8 cellular contexts compared by ENCODE assay signal in the genomic region with DNA sequence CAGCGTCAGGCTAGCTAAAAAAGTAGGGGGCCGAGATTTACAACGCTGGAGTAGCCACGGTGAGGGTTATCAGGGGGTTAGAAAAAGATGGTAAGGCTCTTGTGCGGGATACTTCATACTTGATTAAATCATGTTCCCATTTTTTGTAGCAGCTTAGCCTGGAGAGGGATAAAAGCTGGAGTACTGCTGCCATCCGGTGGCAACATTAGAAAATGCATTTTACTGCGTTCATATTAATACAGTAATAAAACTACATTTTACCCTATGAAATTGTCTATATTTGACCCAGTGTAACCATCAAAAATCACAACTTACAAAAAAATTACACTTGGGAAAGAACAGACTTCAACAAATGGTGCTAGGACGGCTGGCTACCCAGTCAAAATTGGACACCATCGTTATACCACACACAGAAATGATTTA. TPM values are rescaled to one million over a fixed set of nuclear protein-coding genes. Genes with fewer than 3 reads are reported as not detected.
DNase-seq lines count a peak whose midpoint lies in the region; ATAC-seq, FAIRE-seq and TF ChIP-seq lines count a peak whose summit lies in the region.

No MANE protein-coding gene starts in this region.

- H3K9me2 ChIP-seq in OCI-LY7 (ENCODE audit: insufficient read depth, low read length) = no peaks in the 10 kb centered on the region

- TF ChIP-seq RAD21 in K562 (CRISPR knock-in tag; conservative IDR thresholded peaks at IDR 0.05 in 1 of 2, IDR thresholded peaks at IDR 0.05 in 1 of 2) = peak; percentile 82

- H3K27me3 ChIP-seq in K562 (ENCODE audit: control insufficient read depth in 2 of 2, insufficient read depth in 2 of 2, low read length in 2 of 2) (no peaks in the 10 kb centered on the region), stomach (no peaks in the 10 kb centered on the region)

- H3K36me3 ChIP-seq in HEK293 (ENCODE audit: control insufficient read depth in 2 of 2, insufficient read depth in 1 of 2, low read length in 2 of 2) (peaks cover 0 to 67% of the 10 kb centered on the region in 2 experiments; a peak in 1 of 3 replicates), OCI-LY7 (ENCODE audit: insufficient read depth, low read length) (peaks cover 85% of the 10 kb centered on the region), K562 (ENCODE audit: control insufficient read depth, insufficient read depth, low read length) (peaks cover 79% of the 10 kb centered on the region), stomach (peaks cover 30 to 91% (median 90%) of the 10 kb centered on the region in 4 donors)

- H3K9ac ChIP-seq in K562 (ENCODE audit: insufficient read depth in 1 of 2, low read depth in 2 of 2, low read length in 2 of 2) = no peak overlapping the region

- POLR2A ChIA-PET in HEK293 (lab: Yijun Ruan, JAX) (no interaction called here), OCI-LY7 (lab: Charles Lee) (interaction anchor here (1.0 to 1.2 kb wide), 4 partner anchors 10 to 254 kb away, joined by 3 to 8 read pairs (median 4); no protein-coding TSS in a partner anchor), K562 (lab: Yijun Ruan, JAX) (interaction anchor here (0.6 to 1.0 kb wide), 2 partner anchors 291 to 1081 kb away, joined by 3 to 5 read pairs; a partner anchor contains a TSS)

- H3K4me2 ChIP-seq in OCI-LY7 (ENCODE audit: low read length) (no peak overlapping the region), K562 (ENCODE audit: insufficient read depth, low read length) (no peak overlapping the region)

- BruUV-seq in OCI-LY7 (replicated peaks; lab: Mats Ljungman, UMichigan) (no TSS peak), K562 (replicated peaks; lab: Mats Ljungman, UMichigan) (no TSS peak)

- ATAC-seq in K562 = peak; percentile 91
- ATAC-seq in GM21619 (IDR thresholded peaks at IDR 0.05; ENCODE audit: unreplicated experiment) = no peak
- no peak for ATAC-seq in HG03108 (IDR thresholded peaks at IDR 0.05; ENCODE audit: unreplicated experiment)

- TF ChIP-seq EP300 in K562 (IDR thresholded peaks at IDR 0.05; ENCODE audit: low read length) = no peak
- TF ChIP-seq EP300 in stomach (IDR thresholded peaks at IDR 0.05) = no peak

- peak; percentile 91 for FAIRE-seq in K562 (lab: Jason Lieb, UNC)

- H3K79me2 ChIP-seq in OCI-LY7 (ENCODE audit: insufficient read depth, low read depth, low read length) (no peaks in the 10 kb centered on the region), K562 (ENCODE audit: control insufficient read depth, insufficient read depth, low read length) (no peaks in the 10 kb centered on the region)

- in situ Hi-C loops in K562 (cut with MboI) = no loop called here

- TF ChIP-seq CTCF in HEK293 (tag by site-specific recombination; IDR thresholded peaks at IDR 0.05) (peak; percentile 27; the same call in 1 of the 2 replicates), OCI-LY7 (conservative IDR thresholded peaks at IDR 0.05; ENCODE audit: low read length) (peak; percentile 92), K562 (IDR thresholded peaks at IDR 0.05 in 2 of 3, conservative IDR thresholded peaks at IDR 0.05 in 1 of 3; ENCODE audit: insufficient read depth in 2 of 3, low read depth in 1 of 3, low read length in 3 of 3) (peak; percentile 49 to 81 (median 70)), stomach (IDR thresholded peaks at IDR 0.05) (peak in 5 of 7 experiments; percentile 47 to 78 (median 64))

- no peaks in the 10 kb centered on the region for H3K9me1 ChIP-seq in K562 (ENCODE audit: control insufficient read depth, insufficient read depth, low read length)

- DNase-seq in COLO668 (lab: John Stamatoyannopoulos, UW; ENCODE audit: unreplicated experiment) (peak; percentile 39), OCI-LY7 (ENCODE audit: low spot score) (peak; percentile 49), K562 (ENCODE audit: extremely low read depth in 1 of 4, low spot score in 3 of 4) (peak; percentile 50 to 59 (median 54)), iris pigment epithelial cell (ENCODE audit: low read depth) (peak; percentile 45), stomach (peak; percentile 34)

- H3K4me3 ChIP-seq in HEK293 (ENCODE audit: low read depth, low read length) (no peak overlapping the region), OCI-LY7 (ENCODE audit: low read depth, low read length, poor library complexity, severe bottlenecking) (no peak overlapping the region), K562 (no peak overlapping the region), stomach (no peak overlapping the region)

- H4K20me1 ChIP-seq in OCI-LY7 (ENCODE audit: insufficient read depth, low read length) = peaks cover 4% of the 10 kb centered on the region; the same call in 1 of the 2 replicates
- peaks cover 5% of the 10 kb centered on the region; the same call in 1 of the 2 replicates for H4K20me1 ChIP-seq in K562 (replicated peaks; ENCODE audit: control insufficient read depth, insufficient read depth, low read length)

- no peaks in the 10 kb centered on the region for H3K4me1 ChIP-seq in HEK293 (ENCODE audit: control insufficient read depth, insufficient read depth, low read length)
- peaks cover 14% of the 10 kb centered on the region for H3K4me1 ChIP-seq in OCI-LY7 (ENCODE audit: insufficient read depth, low read length, poor library complexity, severe bottlenecking)
- H3K4me1 ChIP-seq in K562 (replicated peaks in 1 of 2; ENCODE audit: control insufficient read depth in 2 of 2, insufficient read depth in 2 of 2, low read length in 2 of 2) = no peaks in the 10 kb centered on the region
- H3K4me1 ChIP-seq in stomach = peaks cover 0 to 17% (median 3%) of the 10 kb centered on the region in 4 donors

- no peaks in the 10 kb centered on the region for H3K9me3 ChIP-seq in HEK293 (ENCODE audit: control insufficient read depth, insufficient read depth, low read depth, low read length)
- H3K9me3 ChIP-seq in OCI-LY7 (ENCODE audit: low read length) = peaks cover 16% of the 10 kb centered on the region; the same call in 1 of the 2 replicates
- H3K9me3 ChIP-seq in K562 (replicated peaks; ENCODE audit: control insufficient read depth, insufficient read depth, low read depth, low read length) = no peaks in the 10 kb centered on the region
- peaks cover 0 to 5% (median 0%) of the 10 kb centered on the region in 4 donors for H3K9me3 ChIP-seq in stomach

- TF ChIP-seq POLR2A in K562 (conservative IDR thresholded peaks at IDR 0.05) = no peak
- TF ChIP-seq POLR2A in stomach (IDR thresholded peaks at IDR 0.05) = no peak

- no peak overlapping the region for H2AFZ ChIP-seq in OCI-LY7 (ENCODE audit: low read length)
- no peak overlapping the region for H2AFZ ChIP-seq in K562 (ENCODE audit: low read depth, low read length)

- 41% methylated on average over 9 of the region's 9 CpGs for WGBS in K562 (ENCODE audit: insufficient coverage, low coverage, missing lambda C conversion rate)
- WGBS in stomach, 5 donors = 34 to 50% (median 45%) methylated on average over 9 of the region's 9 CpGs

- intact Hi-C loops in OCI-LY7 (cut with micrococcal nuclease; ENCODE audit: unreplicated experiment) (loop anchor here (1.0 kb wide), 2 partner anchors 252 to 271 kb away; no protein-coding TSS in a partner anchor), K562 (cut with micrococcal nuclease) (loop anchor here (1.0 to 5.0 kb wide), 2 partner anchors 252 to 271 kb away; no protein-coding TSS in a partner anchor), stomach (cut with DNase I; ENCODE audit: low total_unique reads) (loop anchor here (10.0 kb wide), 1 partner anchor 129 kb away; a partner anchor contains a TSS)

- no peak overlapping the region for H3K27ac ChIP-seq in HEK293 (ENCODE audit: extremely low read depth, low read depth, low read length)
- no peak overlapping the region for H3K27ac ChIP-seq in OCI-LY7 (ENCODE audit: low read depth, low read length, poor library complexity, severe bottlenecking)
- no peak overlapping the region for H3K27ac ChIP-seq in K562 (ENCODE audit: extremely low read depth, low read depth, low read length)
- H3K27ac ChIP-seq in stomach = no peak overlapping the region

- CTCF ChIA-PET in HEK293 (lab: Yijun Ruan, JAX) = interaction anchor here (0.6 to 10.0 kb wide), 42 partner anchors 8 to 1787 kb away, joined by 3 to 131 read pairs (median 4); no protein-coding TSS in a partner anchor
- CTCF ChIA-PET in OCI-LY7 (lab: Charles Lee; ENCODE audit: unreplicated experiment) = interaction anchor here (1.0 to 1.5 kb wide), 2 partner anchors 12 to 253 kb away, joined by 3 to 5 read pairs; no protein-coding TSS in a partner anchor
- CTCF ChIA-PET in K562 (lab: Yijun Ruan, JAX; ENCODE audit: low intra/inter-chr PET ratio) = interaction anchor here (0.7 to 2.3 kb wide), 5 partner anchors 253 to 853 kb away, joined by 3 to 36 read pairs (median 3); no protein-coding TSS in a partner anchor

RNA-seq across cellular contexts. Expression of a gene that starts 17.3 kb away (rescaled TPM):
- total RNA-seq in OCI-LY7 (2014; rRNA removed; shearing (Covaris generic)) = 29.1 and 39.2 TPM in 2 replicates
- total RNA-seq in OCI-LY7 (2022) = 36.2 and 37.0 TPM in 2 replicates
- 67.3 and 72.3 TPM in 2 replicates for total RNA-seq in K562 (2011; cell fraction: chromatin; rRNA removed; ENCODE audit: low replicate concordance)
- total RNA-seq in K562 (2011; cell fraction: nucleolus; rRNA removed) = 44.7 and 53.4 TPM in 2 replicates
- 62.1 and 73.7 TPM in 2 replicates for total RNA-seq in K562 (2011; cell fraction: nucleoplasm; rRNA removed)
- 37.6 and 43.1 TPM in 2 replicates for total RNA-seq in K562 (2014; rRNA removed)
- 36.2 and 42.6 TPM in 2 replicates for total RNA-seq in K562 (2014; rRNA removed; fragmentation: Illumina TruSeq; extraction: Trizol)
- total RNA-seq in K562 (2015; rRNA removed; fragmentation: Illumina TruSeq; extraction: Trizol) = 36.5 and 39.0 TPM in 2 replicates
- total RNA-seq in K562 (2021) = 45.8 and 47.8 TPM in 2 replicates
- polyA plus RNA-seq in K562 (2011; rRNA removed) = 44.5 and 56.2 TPM in 2 replicates
- 43.7 and 51.9 TPM in 2 replicates for polyA plus RNA-seq in K562 (2011; cell fraction: cytosol; rRNA removed)
- 48.9 and 90.2 TPM in 2 replicates for polyA plus RNA-seq in K562 (2011; cell fraction: nucleus; rRNA removed)
- polyA plus RNA-seq in K562 (2012) = 35.8 and 46.1 TPM in 2 replicates
- 44.6 and 51.7 TPM in 2 replicates for polyA plus RNA-seq in K562 (2014; fragmentation: Illumina TruSeq; extraction: Trizol)
- polyA plus RNA-seq in K562 (2014; fragmentation: Nextera tagmentation; extraction: Ambion mirVana) = 10 to 100 TPM; 27.4 to 52.8 TPM
- polyA plus RNA-seq in K562 (2014; rRNA removed) = 47.5 and 53.3 TPM in 2 replicates
- 79.2 and 130 TPM in 2 replicates for polyA minus RNA-seq in K562 (2011; rRNA and poly(A)+ RNA removed)
- 16.5 and 34.6 TPM in 2 replicates for polyA minus RNA-seq in K562 (2011; cell fraction: cytosol; rRNA and poly(A)+ RNA removed)
- 25.7 and 32.0 TPM in 2 replicates for polyA minus RNA-seq in K562 (2011; cell fraction: nucleus; rRNA and poly(A)+ RNA removed)
- 10 to 100 TPM; 22.8 to 63.4 (median 31.6) TPM for total RNA-seq in stomach
- polyA plus RNA-seq in stomach = 10 to 100 TPM; 16.8 to 27.2 (median 17.8) TPM

RNA-seq across cellular contexts. Expression of a gene that starts 17.4 kb away (rescaled TPM):
- total RNA-seq in OCI-LY7 (2014; rRNA removed; shearing (Covaris generic)) = 9.9 and 11.5 TPM in 2 replicates
- total RNA-seq in OCI-LY7 (2022) (12.8 and 14.8 TPM in 2 replicates), K562 (2014; rRNA removed) (12.0 and 15.0 TPM in 2 replicates), K562 (2014; rRNA removed; fragmentation: Illumina TruSeq; extraction: Trizol) (22.1 and 25.1 TPM in 2 replicates), K562 (2015; rRNA removed; fragmentation: Illumina TruSeq; extraction: Trizol) (23.4 and 27.3 TPM in 2 replicates), K562 (2021) (17.8 and 19.0 TPM in 2 replicates), stomach (10 to 100 TPM in 4 of 5 donors, 1 to 10 TPM in 1; 7.6 to 50.7 (median 37.4) TPM)
- total RNA-seq in K562 (2011; cell fraction: chromatin; rRNA removed; ENCODE audit: low replicate concordance) = 19.2 and 31.7 TPM in 2 replicates
- total RNA-seq in K562 (2011; cell fraction: nucleolus; rRNA removed) = 10.5 and 13.8 TPM in 2 replicates
- total RNA-seq in K562 (2011; cell fraction: nucleoplasm; rRNA removed) = 20.2 and 35.6 TPM in 2 replicates
- polyA plus RNA-seq in K562 (2011; rRNA removed) (12.4 and 23.9 TPM in 2 replicates), K562 (2014; fragmentation: Illumina TruSeq; extraction: Trizol) (17.6 and 20.0 TPM in 2 replicates), K562 (2014; fragmentation: Nextera tagmentation; extraction: Ambion mirVana) (10 to 100 TPM; 31.8 to 49.0 TPM), K562 (2014; rRNA removed) (13.8 and 17.2 TPM in 2 replicates), stomach (10 to 100 TPM in 2 of 3 donors, 1 to 10 TPM in 1; 6.9 to 25.8 (median 16.5) TPM)
- 7.1 and 7.7 TPM in 2 replicates for polyA plus RNA-seq in K562 (2011; cell fraction: cytosol; rRNA removed)
- polyA plus RNA-seq in K562 (2011; cell fraction: nucleus; rRNA removed) = 6.8 and 7.1 TPM in 2 replicates
- polyA plus RNA-seq in K562 (2012) = 11.3 and 18.0 TPM in 2 replicates
- 12.1 and 15.2 TPM in 2 replicates for polyA minus RNA-seq in K562 (2011; rRNA and poly(A)+ RNA removed)
- polyA minus RNA-seq in K562 (2011; cell fraction: cytosol; rRNA and poly(A)+ RNA removed) = 4.2 and 5.3 TPM in 2 replicates
- 7.8 and 9.3 TPM in 2 replicates for polyA minus RNA-seq in K562 (2011; cell fraction: nucleus; rRNA and poly(A)+ RNA removed)

Comparison
In these comparisons a context has a peak if more than half of its experiments do, and no peak if none do; other contexts are left out.
1. CTCF ChIP-seq: peak in every context shown above with its lines; median percentile 92 in OCI-LY7; 70 in K562; 64 in stomach; 27 in HEK293.